Comparison of ENCODE assay signal across 9 cellular contexts in genomic region chr3:28840976-28841376, GRCh38.
DNase-seq lines count a peak whose midpoint lies in the region; ATAC-seq lines count a peak whose summit lies in the region.
"Had no signal": no experiment of that assay in that cellular context is flagged by ENCODE, and none has a peak within 500 bp of the region (broad histone marks: within the 10 kb centered on the region; RNA-seq: fewer than 3 reads in every experiment).

No MANE protein-coding gene starts in this region.

- DNase-seq in renal cortical epithelial cell (ENCODE audit: low read depth): peak; percentile 93
- no peak for DNase-seq in LoVo (ENCODE audit: low spot score)
- DNase-seq in NCI-H774 (lab: John Stamatoyannopoulos, UW): no peak
- DNase-seq in RPMI8226: no peak
- DNase-seq: mucosa of descending colon, NCI-H510A had no signal

- ATAC-seq in GM18873 (IDR thresholded peaks at IDR 0.05; ENCODE audit: low FRiP score, unreplicated experiment): peak; percentile 69
- ATAC-seq in GM21723 (IDR thresholded peaks at IDR 0.05; ENCODE audit: unreplicated experiment): peak; percentile 69
- peak; percentile 64 for ATAC-seq in HG03521 (IDR thresholded peaks at IDR 0.05; ENCODE audit: unreplicated experiment)
- ATAC-seq: mucosa of descending colon had no signal
